In the genomic region with DNA sequence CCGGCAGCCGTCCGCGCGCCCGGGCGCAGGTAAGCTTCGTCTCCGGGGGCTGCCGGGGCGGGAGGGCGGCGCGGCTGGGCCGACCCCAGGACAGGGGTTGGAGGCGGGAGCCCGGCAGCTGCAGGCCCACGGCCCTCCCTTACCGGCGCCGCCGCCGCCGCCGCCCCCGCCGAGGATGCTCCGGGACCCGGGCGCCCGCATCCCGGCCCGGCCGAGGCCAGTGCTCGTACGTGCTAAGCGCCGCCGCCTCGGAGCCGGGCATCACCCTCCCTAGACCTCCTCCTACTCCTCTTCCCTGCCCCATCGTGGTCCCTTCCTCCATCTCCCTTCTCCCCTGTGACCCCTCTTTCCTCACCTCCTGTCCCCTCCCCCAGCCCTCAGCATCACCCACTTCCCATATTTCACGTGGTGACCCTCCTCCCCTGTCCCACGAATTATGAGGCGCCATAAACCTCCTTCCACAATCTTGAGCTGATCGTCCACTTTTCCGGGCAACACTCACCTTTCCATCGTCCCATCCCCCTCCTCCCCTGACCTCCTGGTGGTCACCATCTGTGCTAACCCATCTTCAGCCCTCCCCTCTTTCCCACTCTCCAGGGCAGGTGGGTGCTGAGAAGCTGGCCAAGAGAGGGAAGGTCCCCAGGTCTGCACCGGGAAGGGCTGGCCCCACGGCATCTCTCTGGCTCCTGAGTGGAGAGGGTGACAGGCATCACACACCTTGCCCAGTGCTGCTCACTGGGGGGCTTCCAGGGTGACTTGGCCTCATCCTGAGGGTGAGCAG, we compare ENCODE assay signal across 8 cellular contexts. TPM values are rescaled to one million over a fixed set of nuclear protein-coding genes. Genes with fewer than 3 reads are reported as not detected.
DNase-seq lines count a peak whose midpoint lies in the region; ATAC-seq and TF ChIP-seq lines count a peak whose summit lies in the region.

No MANE protein-coding gene starts in this region.

- peak overlapping the region; percentile 48 to 75 for H3K27ac Mint-ChIP-seq in T-cell
- no peak overlapping the region for H3K27ac Mint-ChIP-seq in progenitor cell of endocrine pancreas

- peaks cover 0 to 2% of the 10 kb centered on the region in 2 donors for H3K36me3 ChIP-seq in esophagus (ENCODE audit: control insufficient read depth in 2 of 2, insufficient read depth in 2 of 2, low read length in 1 of 2)

- POLR2A ChIA-PET in T-cell (lab: Charles Lee) = interaction anchor here (0.7 to 2.0 kb wide), 2 partner anchors 54 to 1270 kb away, joined by 3 to 8 read pairs; partner anchors contain the start of genes HPS4 (in 1 of the 2) and SRRD (in 1 of the 2)

- no peaks in the 10 kb centered on the region for H3K9me3 Mint-ChIP-seq in T-cell
- H3K9me3 Mint-ChIP-seq in progenitor cell of endocrine pancreas (ENCODE audit: low read depth) = no peaks in the 10 kb centered on the region

- DNase-seq in GM12864 (ENCODE audit: low read depth) (no peak), T-cell (peak in 4 of 34 experiments; percentile 4 to 19 (median 6)), progenitor cell of endocrine pancreas (ENCODE audit: low spot score, unreplicated experiment) (no peak), NOMO-1 treated with dmso at 0.1 percent for 144 hours (lab: John Stamatoyannopoulos, UW; ENCODE audit: unreplicated experiment) (no peak)
- DNase-seq in stimulated activated CD4-positive, alpha-beta T cell treated with anti-CD3 and anti-CD28 coated beads, Interleukin-2, amount 100 ng/mL, for 48 hours = no peak

- 8% methylated on average over 43 to 50 of the region's 50 CpGs for WGBS in esophagus, 2 donors

- peaks cover 27 to 39% (median 27%) of the 10 kb centered on the region in 3 donors for H3K4me1 Mint-ChIP-seq in T-cell
- peaks cover 6% of the 10 kb centered on the region for H3K4me1 Mint-ChIP-seq in progenitor cell of endocrine pancreas (ENCODE audit: low read depth)

- H3K9me3 ChIP-seq in esophagus (ENCODE audit: control insufficient read depth in 2 of 2, insufficient read depth in 1 of 2, low read depth in 1 of 2, low read length in 1 of 2) = peaks cover 0 to 3% of the 10 kb centered on the region in 2 donors

- no peak overlapping the region for H3K27ac ChIP-seq in esophagus (ENCODE audit: low read depth in 2 of 2, low read length in 1 of 2)

- peaks cover 0 to 3% of the 10 kb centered on the region in 2 donors for H3K4me1 ChIP-seq in esophagus (ENCODE audit: control insufficient read depth in 2 of 2, insufficient read depth in 2 of 2, low read length in 1 of 2)

- TF ChIP-seq CTCF in GM12864 (IDR thresholded peaks at IDR 0.05; ENCODE audit: low read depth, low read length, missing control alignments) = no peak
- TF ChIP-seq CTCF in progenitor cell of endocrine pancreas (IDR thresholded peaks at IDR 0.05; ENCODE audit: unreplicated experiment) = no peak

- H3K27me3 Mint-ChIP-seq in T-cell (peaks cover 0 to 6% of the 10 kb centered on the region in 2 donors), progenitor cell of endocrine pancreas (peaks cover 46% of the 10 kb centered on the region)

- ATAC-seq in HG02571 (IDR thresholded peaks at IDR 0.05; ENCODE audit: unreplicated experiment) (peak; percentile 12), T-cell (replicated peaks in 1 of 4) (peak; percentile 0 to 28 (median 14)), GM21423 (IDR thresholded peaks at IDR 0.05; ENCODE audit: unreplicated experiment) (no peak)

- CTCF ChIA-PET in T-cell (lab: Charles Lee) = interaction anchor here in 1 of 2 donors (0.5 kb wide), 1 partner anchor 40 kb away, joined by 9 read pairs; no protein-coding TSS in a partner anchor

- H3K4me3 ChIP-seq in GM12864 (ENCODE audit: low read depth, low read length) (peak overlapping the region; percentile 80), esophagus (ENCODE audit: low read depth in 1 of 2, low read length in 2 of 2) (peak overlapping the region; percentile 65 to 70)

- peaks cover 10% of the 10 kb centered on the region for H3K36me3 Mint-ChIP-seq in T-cell
- H3K36me3 Mint-ChIP-seq in progenitor cell of endocrine pancreas (ENCODE audit: insufficient read depth) = peaks cover 2% of the 10 kb centered on the region

- peak overlapping the region; percentile 77 to 81 (median 80) for H3K4me3 Mint-ChIP-seq in T-cell
- peak overlapping the region; percentile 79 for H3K4me3 Mint-ChIP-seq in progenitor cell of endocrine pancreas (ENCODE audit: low read depth)

- H3K27me3 ChIP-seq in esophagus (ENCODE audit: control insufficient read depth in 1 of 2, insufficient read depth in 2 of 2, low read length in 2 of 2) = no peaks in the 10 kb centered on the region

RNA-seq across cellular contexts. Expression of gene ASPHD2, which starts 0.6 kb away (rescaled TPM):
- total RNA-seq in T-cell = 1 to 10 TPM; 1.9 to 5.3 (median 4.3) TPM
- polyA plus RNA-seq in esophagus = 1 to 10 TPM in 1 of 2 donors, under 1 TPM in 1; 0.43 to 1.5 TPM
- 4.0 and 4.2 TPM in 2 replicates for total RNA-seq in progenitor cell of endocrine pancreas

RNA-seq across cellular contexts. Expression of gene HPS4, which starts 53.9 kb away (rescaled TPM):
- 10 to 100 TPM; 38.7 to 53.4 (median 50.0) TPM for total RNA-seq in T-cell
- polyA plus RNA-seq in esophagus = 10 to 100 TPM; 14.8 TPM
- 42.7 and 43.2 TPM in 2 replicates for total RNA-seq in progenitor cell of endocrine pancreas

RNA-seq across cellular contexts. Expression of gene SRRD, which starts 54.0 kb away (rescaled TPM):
- total RNA-seq in T-cell (10 to 100 TPM; 17.4 to 23.3 (median 21.8) TPM), progenitor cell of endocrine pancreas (23.2 and 25.4 TPM in 2 replicates)
- 10 to 100 TPM in 1 of 2 donors, 1 to 10 TPM in 1; 7.4 to 11.9 TPM for polyA plus RNA-seq in esophagus
